16 cellular contexts compared by ENCODE assay signal in the genomic region with DNA sequence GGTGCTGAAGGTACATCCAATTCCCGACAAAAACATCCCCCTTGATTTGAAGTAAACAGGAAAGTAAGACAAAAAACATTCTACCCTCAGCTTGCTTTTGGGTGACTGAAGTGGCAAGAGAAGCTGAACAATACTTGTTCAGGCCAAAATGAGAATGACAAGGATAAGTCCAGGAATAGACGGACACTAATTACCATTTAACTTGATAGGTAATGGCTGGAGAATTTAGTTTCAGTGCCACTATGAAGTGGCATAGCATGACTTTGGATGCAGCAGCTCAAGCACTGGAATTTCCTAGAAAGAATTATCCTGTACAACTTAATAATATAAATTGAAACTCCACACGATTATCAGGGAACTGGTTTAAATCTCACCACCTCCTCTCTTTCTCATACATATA.
"Had no signal": no experiment of that assay in that cellular context is flagged by ENCODE, and none has a peak within 500 bp of the region (broad histone marks: within the 10 kb centered on the region; RNA-seq: fewer than 3 reads in every experiment).

No MANE protein-coding gene starts in this region.

- H3K27me3 ChIP-seq: adrenal gland, neural progenitor cell, pancreas had no signal

- H3K9ac ChIP-seq: neural progenitor cell had no signal

- H3K4me1 ChIP-seq: adrenal gland, neural progenitor cell, pancreas had no signal

- DNase-seq: activated CD4-positive, alpha-beta T cell treated with anti-CD3 and anti-CD28 coated beads, Interleukin-2, amount 10 ng/mL, durations not matched to agents 7 days and 5 days; activated CD8-positive, alpha-beta T cell treated with anti-CD3 and anti-CD28 coated beads, Interleukin-2, amount 10 ng/mL, durations not matched to agents 7 days and 5 days; activated naive CD4-positive, alpha-beta T cell treated with anti-CD3 and anti-CD28 coated beads, Interleukin-2, amount 50 U/mL, for 16 hours; activated T-cell treated with anti-CD3 and anti-CD28 coated beads, Interleukin-2, amount 50 U/mL, for 24 hours; adrenal gland; effector CD8-positive, alpha-beta T cell; foreskin melanocyte; glutamatergic neuron; mucosa of descending colon; pancreas; stimulated activated CD4-positive, alpha-beta T cell treated with anti-CD3 and anti-CD28 coated beads, Interleukin-1b, Interleukin-23, amount 100 ng/mL, for 48 hours; stimulated activated CD8-positive, alpha-beta memory T cell treated with anti-CD3 and anti-CD28 coated beads, Interleukin-4, amount 100 ng/mL, for 48 hours; T1000 had no signal

- ATAC-seq: activated CD4-positive, CD25-positive, alpha-beta regulatory T cell treated with anti-CD3 and anti-CD28 coated beads, Interleukin-2, amount 50 U/mL, for 24 hours had no signal

- H3K27ac ChIP-seq: adrenal gland, neural progenitor cell, pancreas had no signal

- H3K4me3 ChIP-seq: adrenal gland, mucosa of descending colon, neural progenitor cell, pancreas had no signal

- H3K36me3 ChIP-seq: adrenal gland, neural progenitor cell, pancreas had no signal

- H3K9me3 ChIP-seq: adrenal gland, mucosa of descending colon, pancreas had no signal

- FAIRE-seq: bronchial epithelial cell had no signal
